Comparison of ENCODE assay signal across 27 cellular contexts in genomic region chr7:39410582-39410981, GRCh38.
"Had no signal": no experiment of that assay in that cellular context is flagged by ENCODE, and none has a peak within 500 bp of the region (broad histone marks: within the 10 kb centered on the region; RNA-seq: fewer than 3 reads in every experiment).

No MANE protein-coding gene starts in this region.

- FAIRE-seq: HepG2 had no signal

- ATAC-seq: HepG2, Panc1, PC-3, Right ventricle myocardium inferior, SK-N-SH treated with all-trans-retinoic acid at 6 μM for 48 hours had no signal

- H3K9me3 ChIP-seq: SJCRH30 had no signal

- H3K27me3 ChIP-seq: SJCRH30 had no signal

- H3K27ac ChIP-seq: RWPE1, SJCRH30 had no signal

- DNase-seq: IMR-90; Karpas-422; KG1; MV-4-11; NCI-H1092; NCI-H1105 treated with DMSO at 0.1 percent for 48 hours; NCI-H1417 treated with DMSO at 0.1 percent for 48 hours; NCI-H146; NCI-H1694 treated with DMSO at 0.1 percent for 48 hours; NCI-H1930; NCI-H2081; NCI-H2107; NCI-H2227 treated with DMSO at 0.1 percent for 48 hours; NCI-H446; NCI-H510A; NCI-H524 treated with DMSO at 0.1 percent for 48 hours; NCI-H69; NCI-H774; NK-92 treated with Interleukin-12 subunit alpha and Interleukin-12 subunit beta, amount 100 ng/mL, for 24 hours; PC-3; SHP77 treated with DMSO at 0.1 percent for 48 hours; SJCRH30 had no signal

- H3K4me3 ChIP-seq: SJCRH30 had no signal

- H3K4me1 ChIP-seq: SJCRH30 had no signal

- H3K36me3 ChIP-seq: SJCRH30 had no signal
